In genomic region chr3:8324727-8325126, GRCh38 we compare ENCODE assay signal across 8 cellular contexts.
DNase-seq lines count a peak whose midpoint lies in the region; ATAC-seq and TF ChIP-seq lines count a peak whose summit lies in the region.
"Had no signal": no experiment of that assay in that cellular context is flagged by ENCODE, and none has a peak within 500 bp of the region (broad histone marks: within the 10 kb centered on the region; RNA-seq: fewer than 3 reads in every experiment).

No MANE protein-coding gene starts in this region.

- no peak for TF ChIP-seq EP300 in sigmoid colon (IDR thresholded peaks at IDR 0.05)

- DNase-seq in GM13976 (ENCODE audit: low spot score) (peak; percentile 40), HFFc6 (peak; percentile 27), PC-3 (peak; percentile 58), right cardiac atrium (peak; percentile 46 to 80 (median 71)), sigmoid colon (no peak)
- peak; percentile 83 for DNase-seq in activated effector memory CD4-positive, alpha-beta T cell treated with anti-CD3 and anti-CD28 coated beads, Interleukin-2, amount 50 U/mL, for 16 hours
- DNase-seq in stimulated activated CD4-positive, alpha-beta T cell treated with anti-CD3 and anti-CD28 coated beads, Interleukin-2, amount 100 ng/mL, for 48 hours, result peak; percentile 10 to 15

- H3K4me2 ChIP-seq in PC-3 (ENCODE audit: low read length), result no peak overlapping the region

- H3K27ac Mint-ChIP-seq in HFFc6, result no peak overlapping the region
- H3K27ac Mint-ChIP-seq: brain had no signal

- H3K27me3 Mint-ChIP-seq in HFFc6 (ENCODE audit: insufficient read depth), result peaks cover 12% of the 10 kb centered on the region

- no peaks in the 10 kb centered on the region for H3K79me2 ChIP-seq in PC-3 (ENCODE audit: low read length)

- H3K4me3 Mint-ChIP-seq in HFFc6, result no peak overlapping the region
- H3K4me3 Mint-ChIP-seq: brain had no signal

- H3K36me3 ChIP-seq in PC-3 (ENCODE audit: low read depth, low read length) (no peaks in the 10 kb centered on the region), sigmoid colon (no peaks in the 10 kb centered on the region)

- H3K9me2 ChIP-seq in PC-3 (replicated peaks; ENCODE audit: low read length), result no peaks in the 10 kb centered on the region

- CTCF ChIA-PET in PC-3 (lab: Charles Lee), result interaction anchor here (1.9 kb wide), 1 partner anchor 92 kb away, joined by 25 read pairs; no protein-coding TSS in a partner anchor

- no peaks in the 10 kb centered on the region for H3K9me3 ChIP-seq in PC-3 (ENCODE audit: low read length)
- no peaks in the 10 kb centered on the region for H3K9me3 ChIP-seq in right cardiac atrium (ENCODE audit: control insufficient read depth, low read length)
- H3K9me3 ChIP-seq in sigmoid colon, result no peaks in the 10 kb centered on the region

- H3F3A ChIP-seq in PC-3 (ENCODE audit: low read length, unreplicated experiment), result no peaks in the 10 kb centered on the region

- in situ Hi-C loops in GM13976 (cut with MboI; ENCODE audit: low sequenced_read_pairs, unreplicated experiment), result no loop called here

- intact Hi-C loops in PC-3 (cut with micrococcal nuclease), result loop anchor here (1.0 to 10.0 kb wide), 2 partner anchors 93 to 300 kb away; no protein-coding TSS in a partner anchor
- intact Hi-C loops in right cardiac atrium (cut with DNase I), result loop anchor here in 3 of 4 donors (5.0 to 10.0 kb wide), 2 partner anchors 90 to 93 kb away; no protein-coding TSS in a partner anchor
- intact Hi-C loops in sigmoid colon (cut with DNase I), result no loop called here

- no TSS peak for BruUV-seq in PC-3 (replicated peaks; lab: Mats Ljungman, UMichigan)

- no peaks in the 10 kb centered on the region for H3K9me3 Mint-ChIP-seq in HFFc6

- H3K4me1 Mint-ChIP-seq in HFFc6 (ENCODE audit: low read depth), result no peaks in the 10 kb centered on the region

- H2AFZ ChIP-seq in PC-3 (ENCODE audit: low read length), result no peak overlapping the region

- WGBS in right cardiac atrium, result 67% methylated on average over 3 of the region's 3 CpGs
- 68 to 74% methylated on average over 3 of the region's 3 CpGs for WGBS in sigmoid colon, 2 donors

- TF ChIP-seq CTCF in GM13976 (IDR thresholded peaks at IDR 0.05; ENCODE audit: borderline replicate concordance, control extremely low read depth, extremely low read depth, insufficient read depth, missing control alignments), result peak; percentile 21
- TF ChIP-seq CTCF in HFFc6 (IDR thresholded peaks at IDR 0.05), result peak; percentile 77
- TF ChIP-seq CTCF in PC-3 (conservative IDR thresholded peaks at IDR 0.05; ENCODE audit: low read depth, low read length), result peak; percentile 71
- no peak for TF ChIP-seq CTCF in sigmoid colon (IDR thresholded peaks at IDR 0.05)

- no peak overlapping the region for H3K9ac ChIP-seq in PC-3 (ENCODE audit: low read length)

- H3K36me3 Mint-ChIP-seq in HFFc6 (ENCODE audit: low read depth), result no peaks in the 10 kb centered on the region
- H3K36me3 Mint-ChIP-seq: brain had no signal

- POLR2A ChIA-PET in PC-3 (lab: Charles Lee; ENCODE audit: unreplicated experiment), result no interaction called here

- H3K27me3 ChIP-seq in PC-3 (ENCODE audit: low read length), result peaks cover 14% of the 10 kb centered on the region; the same call in 1 of the 2 replicates
- H3K27me3 ChIP-seq in right cardiac atrium (ENCODE audit: control insufficient read depth, insufficient read depth), result no peaks in the 10 kb centered on the region
- no peaks in the 10 kb centered on the region for H3K27me3 ChIP-seq in sigmoid colon

- peaks cover 9% of the 10 kb centered on the region for H3K4me1 ChIP-seq in PC-3 (ENCODE audit: insufficient read depth, low read length)
- H3K4me1 ChIP-seq in right cardiac atrium (ENCODE audit: control insufficient read depth, insufficient read depth, low read length), result no peaks in the 10 kb centered on the region
- no peaks in the 10 kb centered on the region for H3K4me1 ChIP-seq in sigmoid colon

- H3K4me3 ChIP-seq in PC-3 (ENCODE audit: low read length) (no peak overlapping the region), right cardiac atrium (ENCODE audit: low read length) (no peak overlapping the region), sigmoid colon (no peak overlapping the region)

- H3K27ac ChIP-seq in PC-3 (ENCODE audit: low read length) (no peak overlapping the region), right cardiac atrium (ENCODE audit: low read length) (no peak overlapping the region), sigmoid colon (no peak overlapping the region)

- ATAC-seq in PC-3 (peak; percentile 85), right cardiac atrium (peak; percentile 75 to 82)

- no peak for TF ChIP-seq POLR2A in sigmoid colon (IDR thresholded peaks at IDR 0.05)

- H4K20me1 ChIP-seq in PC-3 (ENCODE audit: low read length), result no peaks in the 10 kb centered on the region

Comparison
In these comparisons a context has a peak if more than half of its experiments do, and no peak if none do; other contexts are left out.
1. CTCF ChIP-seq: peak in GM13976 (single experiment), HFFc6 (single experiment) and PC-3 (single experiment); none in sigmoid colon (0 of 4).